In genomic region chr6:168513766-168514165, GRCh38 we compare ENCODE assay signal across 16 cellular contexts.
DNase-seq lines count a peak whose midpoint lies in the region; ATAC-seq and TF ChIP-seq lines count a peak whose summit lies in the region.
"Had no signal": no experiment of that assay in that cellular context is flagged by ENCODE, and none has a peak within 500 bp of the region (broad histone marks: within the 10 kb centered on the region; RNA-seq: fewer than 3 reads in every experiment).

No MANE protein-coding gene starts in this region.

- H3K27ac Mint-ChIP-seq in stimulated activated effector memory CD8-positive, alpha-beta T cell treated with anti-CD3 and anti-CD28 coated beads, Interleukin-12 subunit alpha, Interleukin-12 subunit beta, amount 100 ng/mL, for 72 hours = no peak overlapping the region
- H3K27ac Mint-ChIP-seq: B cell; CD8-positive, alpha-beta T cell; H9 had no signal

- TF ChIP-seq CTCF in heart left ventricle (IDR thresholded peaks at IDR 0.05) = no peak
- no peak for TF ChIP-seq CTCF in gastroesophageal sphincter (IDR thresholded peaks at IDR 0.05)
- no peak for TF ChIP-seq CTCF in foreskin fibroblast (IDR thresholded peaks at IDR 0.05; ENCODE audit: low read depth, low read length)

- H3K4me1 ChIP-seq in heart left ventricle (peaks cover 0 to 15% (median 0%) of the 10 kb centered on the region in 12 donors), gastroesophageal sphincter (peaks cover 0 to 11% (median 0%) of the 10 kb centered on the region in 3 donors), aorta (ENCODE audit: control insufficient read depth in 1 of 2, insufficient read depth in 2 of 2, low read length in 2 of 2) (no peaks in the 10 kb centered on the region)

- DNase-seq in heart left ventricle = no peak
- no peak for DNase-seq in Right ventricle myocardium superior
- no peak for DNase-seq in stimulated activated effector memory CD8-positive, alpha-beta T cell treated with anti-CD3 and anti-CD28 coated beads, Interleukin-12 subunit alpha, Interleukin-12 subunit beta, amount 100 ng/mL, for 72 hours (ENCODE audit: low spot score in 2 of 2)
- DNase-seq in aorta = no peak
- DNase-seq in foreskin fibroblast = no peak
- DNase-seq: 8988T; CD8-positive, alpha-beta T cell; DMS53; DND-41; EL; H9 had no signal

- H3K27me3 ChIP-seq in heart left ventricle (peaks cover 0 to 4% (median 0%) of the 10 kb centered on the region in 9 donors), gastroesophageal sphincter (no peaks in the 10 kb centered on the region), aorta (ENCODE audit: control insufficient read depth in 1 of 2, insufficient read depth in 2 of 2, low read length in 1 of 2) (no peaks in the 10 kb centered on the region)
- H3K27me3 ChIP-seq: BLaER1 treated with 17β-estradiol and CSF1 and Interleukin-3, amounts not matched to agents 10 nM and 100 nM had no signal

- H3K36me3 ChIP-seq in heart left ventricle (peaks cover 0 to 12% (median 0%) of the 10 kb centered on the region in 9 donors), gastroesophageal sphincter (peaks cover 0 to 34% of the 10 kb centered on the region in 2 donors), aorta (ENCODE audit: control insufficient read depth in 1 of 2, insufficient read depth in 2 of 2, low read length in 1 of 2) (no peaks in the 10 kb centered on the region)
- H3K36me3 ChIP-seq: BLaER1 treated with 17β-estradiol and CSF1 and Interleukin-3, amounts not matched to agents 10 nM and 100 nM had no signal

- H3K4me3 Mint-ChIP-seq in stimulated activated effector memory CD8-positive, alpha-beta T cell treated with anti-CD3 and anti-CD28 coated beads, Interleukin-12 subunit alpha, Interleukin-12 subunit beta, amount 100 ng/mL, for 72 hours = no peak overlapping the region
- H3K4me3 Mint-ChIP-seq: B cell; CD8-positive, alpha-beta T cell; H9 had no signal

- WGBS in heart left ventricle, 4 donors = 69 to 72% (median 70%) methylated on average over 8 of the region's 8 CpGs
- WGBS in gastroesophageal sphincter (ENCODE audit: low coverage in 1 of 2), 2 donors = 33 to 90% methylated on average over 2 to 3 of the region's 8 CpGs
- WGBS in aorta, 2 donors = 72% methylated on average over 8 of the region's 8 CpGs

- intact Hi-C loops in heart left ventricle (cut with DNase I) (no loop called here), Right ventricle myocardium superior (cut with DNase I) (no loop called here), aorta (cut with DNase I) (no loop called here)

- H3K4me1 Mint-ChIP-seq in stimulated activated effector memory CD8-positive, alpha-beta T cell treated with anti-CD3 and anti-CD28 coated beads, Interleukin-12 subunit alpha, Interleukin-12 subunit beta, amount 100 ng/mL, for 72 hours = no peaks in the 10 kb centered on the region
- H3K4me1 Mint-ChIP-seq: B cell had no signal

- no peaks in the 10 kb centered on the region for H3K9me3 ChIP-seq in heart left ventricle
- no peaks in the 10 kb centered on the region for H3K9me3 ChIP-seq in gastroesophageal sphincter
- no peaks in the 10 kb centered on the region for H3K9me3 ChIP-seq in aorta (ENCODE audit: control insufficient read depth, low read length)
- H3K9me3 ChIP-seq: BLaER1 treated with 17β-estradiol and CSF1 and Interleukin-3, amounts not matched to agents 10 nM and 100 nM had no signal

- no peaks in the 10 kb centered on the region for H3K36me3 Mint-ChIP-seq in stimulated activated effector memory CD8-positive, alpha-beta T cell treated with anti-CD3 and anti-CD28 coated beads, Interleukin-12 subunit alpha, Interleukin-12 subunit beta, amount 100 ng/mL, for 72 hours
- H3K36me3 Mint-ChIP-seq: CD8-positive, alpha-beta T cell had no signal

- ATAC-seq in heart left ventricle = peak in 3 of 4 donors; percentile 4 to 21 (median 19)
- no peak for ATAC-seq in Right ventricle myocardium superior (ENCODE audit: poor library complexity)
- peak; percentile 27 for ATAC-seq in gastroesophageal sphincter
- ATAC-seq in stimulated activated effector memory CD8-positive, alpha-beta T cell treated with anti-CD3 and anti-CD28 coated beads, Interleukin-12 subunit alpha, Interleukin-12 subunit beta, amount 100 ng/mL, for 72 hours = peak; percentile 17
- peak; percentile 6 for ATAC-seq in aorta (ENCODE audit: low FRiP score)
- no peak for ATAC-seq in GM18520 (IDR thresholded peaks at IDR 0.05; ENCODE audit: unreplicated experiment)
- ATAC-seq: CD8-positive, alpha-beta T cell; GM12878 had no signal

- H3K9me3 Mint-ChIP-seq in stimulated activated effector memory CD8-positive, alpha-beta T cell treated with anti-CD3 and anti-CD28 coated beads, Interleukin-12 subunit alpha, Interleukin-12 subunit beta, amount 100 ng/mL, for 72 hours = no peaks in the 10 kb centered on the region
- H3K9me3 Mint-ChIP-seq: CD8-positive, alpha-beta T cell; H9 had no signal

- TF ChIP-seq EP300 in gastroesophageal sphincter (IDR thresholded peaks at IDR 0.05) = no peak

- peak overlapping the region in 4 of 12 donors; percentile 5 to 43 (median 24) for H3K27ac ChIP-seq in heart left ventricle
- H3K27ac ChIP-seq in gastroesophageal sphincter = peak overlapping the region in 1 of 4 donors; percentile 12
- no peak overlapping the region for H3K27ac ChIP-seq in aorta (ENCODE audit: low read depth in 1 of 2, low read length in 2 of 2)
- H3K27ac ChIP-seq: BLaER1 treated with 17β-estradiol and CSF1 and Interleukin-3, amounts not matched to agents 10 nM and 100 nM had no signal

- H3K4me3 ChIP-seq in heart left ventricle = no peak overlapping the region
- no peak overlapping the region for H3K4me3 ChIP-seq in gastroesophageal sphincter
- no peak overlapping the region for H3K4me3 ChIP-seq in aorta (ENCODE audit: low read length in 2 of 2)
- no peak overlapping the region for H3K4me3 ChIP-seq in foreskin fibroblast (ENCODE audit: low read depth in 1 of 2, low read length in 2 of 2)
- H3K4me3 ChIP-seq: BLaER1 treated with 17β-estradiol and CSF1 and Interleukin-3, amounts not matched to agents 10 nM and 100 nM; GM12878 had no signal

- no peak for TF ChIP-seq POLR2A in heart left ventricle (IDR thresholded peaks at IDR 0.05)
- TF ChIP-seq POLR2A in gastroesophageal sphincter (IDR thresholded peaks at IDR 0.05) = no peak

Comparison
In these comparisons a context has a peak if more than half of its experiments do, and no peak if none do; other contexts are left out.
1. ATAC-seq: peak in heart left ventricle (3 of 4), gastroesophageal sphincter (single experiment), stimulated activated effector memory CD8-positive, alpha-beta T cell treated with anti-CD3 and anti-CD28 coated beads, Interleukin-12 subunit alpha, Interleukin-12 subunit beta, amount 100 ng/mL, for 72 hours (single experiment) and aorta (single experiment); none in Right ventricle myocardium superior (single experiment) and GM18520 (single experiment).